ENCODE assay signal across 14 cellular contexts in genomic region chr11:106724293-106724892, GRCh38.
A peak's percentile ranks its signal among the peaks of the same experiment; 100 is the strongest.
DNase-seq lines count a peak whose midpoint lies in the region; ATAC-seq and TF ChIP-seq lines count a peak whose summit lies in the region.
"Had no signal": no experiment of that assay in that cellular context is flagged by ENCODE, and none has a peak within 500 bp of the region (broad histone marks: within the 10 kb centered on the region; RNA-seq: fewer than 3 reads in every experiment).

No MANE protein-coding gene starts in this region.

- H3K4me2 ChIP-seq in osteoblast (ENCODE audit: insufficient read depth, low read length) = no peak overlapping the region

- H3K4me1 ChIP-seq in osteoblast (ENCODE audit: insufficient read depth, low read length) = no peaks in the 10 kb centered on the region
- H3K4me1 ChIP-seq in HAP-1 = no peaks in the 10 kb centered on the region
- H3K4me1 ChIP-seq: esophagus muscularis mucosa had no signal

- in situ Hi-C loops in HAP-1 (cut with MboI; ENCODE audit: low sequenced_read_pairs) = loop anchor here (25.0 kb wide), 1 partner anchor 288 kb away; the partner anchor contains the start of gene GUCY1A2

- H3K9me3 ChIP-seq in osteoblast (ENCODE audit: low read depth, low read length) (no peaks in the 10 kb centered on the region), HAP-1 (no peaks in the 10 kb centered on the region)
- H3K9me3 ChIP-seq: esophagus muscularis mucosa had no signal

- no peak overlapping the region for H3K27ac ChIP-seq in osteoblast (ENCODE audit: low read depth, low read length)
- H3K27ac ChIP-seq: esophagus muscularis mucosa had no signal

- no peak overlapping the region for H2AFZ ChIP-seq in osteoblast (ENCODE audit: low read length)

- H3K36me3 ChIP-seq in osteoblast (ENCODE audit: insufficient read depth, low read length) = no peaks in the 10 kb centered on the region
- H3K36me3 ChIP-seq in HAP-1 (replicated peaks) = no peaks in the 10 kb centered on the region
- H3K36me3 ChIP-seq: esophagus muscularis mucosa had no signal

- TF ChIP-seq CTCF in epithelial cell of esophagus (IDR thresholded peaks at IDR 0.05; ENCODE audit: insufficient read depth, low read depth, low read length, missing control alignments) (no peak), osteoblast (IDR thresholded peaks at IDR 0.05; ENCODE audit: extremely low read depth, low read depth, low read length) (no peak)

- H3K27me3 ChIP-seq in osteoblast (ENCODE audit: insufficient read depth, low read length) (no peaks in the 10 kb centered on the region), HAP-1 (ENCODE audit: low read depth) (no peaks in the 10 kb centered on the region)
- H3K27me3 ChIP-seq: esophagus muscularis mucosa had no signal

- intact Hi-C loops in sciatic nerve (cut with DNase I) = no loop called here

- ATAC-seq in sciatic nerve = peak; percentile 82
- no peak for ATAC-seq in HG03469 (IDR thresholded peaks at IDR 0.05; ENCODE audit: unreplicated experiment)

- no peak overlapping the region for H3K4me3 ChIP-seq in epithelial cell of esophagus (ENCODE audit: low read length)
- H3K4me3 ChIP-seq in osteoblast (ENCODE audit: insufficient read depth, low read length) = no peak overlapping the region
- H3K4me3 ChIP-seq in HAP-1 = no peak overlapping the region
- H3K4me3 ChIP-seq: esophagus muscularis mucosa had no signal

- no peaks in the 10 kb centered on the region for H4K20me1 ChIP-seq in osteoblast (ENCODE audit: insufficient read depth, low read length)

- DNase-seq in HCEC 1CT = peak; percentile 30
- DNase-seq in NCI-H2196 treated with DMSO at 0.1 percent for 48 hours (lab: John Stamatoyannopoulos, UW; ENCODE audit: unreplicated experiment) = peak; percentile 91
- DNase-seq in epithelial cell of esophagus (ENCODE audit: low read depth) = peak; percentile 54
- DNase-seq in sciatic nerve (ENCODE audit: low spot score) = no peak
- no peak for DNase-seq in activated CD8-positive, alpha-beta memory T cell treated with anti-CD3 and anti-CD28 coated beads, Interleukin-2, amount 50 U/mL, for 48 hours
- DNase-seq in osteoblast (ENCODE audit: insufficient read length, low spot score, missing footprints) = no peak
- no peak for DNase-seq in HAP-1 (ENCODE audit: low spot score in 2 of 2)
- DNase-seq: activated naive CD8-positive, alpha-beta T cell treated with anti-CD3 and anti-CD28 coated beads for 36 hours; CD4-positive, alpha-beta memory T cell; GF-D8; nucleus accumbens; stimulated activated CD4-positive, alpha-beta T cell treated with anti-CD3 and anti-CD28 coated beads, Interleukin-12 subunit alpha, Interleukin-12 subunit beta, amount 100 ng/mL, for 4 hours had no signal

- no peaks in the 10 kb centered on the region for H3K79me2 ChIP-seq in osteoblast (ENCODE audit: insufficient read depth, low read length)

Comparison
In these comparisons a context has a peak if more than half of its experiments do, and no peak if none do; other contexts are left out.
1. DNase-seq: peak in HCEC 1CT (single experiment), NCI-H2196 treated with DMSO at 0.1 percent for 48 hours (single experiment) and epithelial cell of esophagus (single experiment); none in sciatic nerve (single experiment), activated CD8-positive, alpha-beta memory T cell treated with anti-CD3 and anti-CD28 coated beads, Interleukin-2, amount 50 U/mL, for 48 hours (single experiment), osteoblast (single experiment) and HAP-1 (0 of 2).